Comparison of ENCODE assay signal across 18 cellular contexts in the genomic region with DNA sequence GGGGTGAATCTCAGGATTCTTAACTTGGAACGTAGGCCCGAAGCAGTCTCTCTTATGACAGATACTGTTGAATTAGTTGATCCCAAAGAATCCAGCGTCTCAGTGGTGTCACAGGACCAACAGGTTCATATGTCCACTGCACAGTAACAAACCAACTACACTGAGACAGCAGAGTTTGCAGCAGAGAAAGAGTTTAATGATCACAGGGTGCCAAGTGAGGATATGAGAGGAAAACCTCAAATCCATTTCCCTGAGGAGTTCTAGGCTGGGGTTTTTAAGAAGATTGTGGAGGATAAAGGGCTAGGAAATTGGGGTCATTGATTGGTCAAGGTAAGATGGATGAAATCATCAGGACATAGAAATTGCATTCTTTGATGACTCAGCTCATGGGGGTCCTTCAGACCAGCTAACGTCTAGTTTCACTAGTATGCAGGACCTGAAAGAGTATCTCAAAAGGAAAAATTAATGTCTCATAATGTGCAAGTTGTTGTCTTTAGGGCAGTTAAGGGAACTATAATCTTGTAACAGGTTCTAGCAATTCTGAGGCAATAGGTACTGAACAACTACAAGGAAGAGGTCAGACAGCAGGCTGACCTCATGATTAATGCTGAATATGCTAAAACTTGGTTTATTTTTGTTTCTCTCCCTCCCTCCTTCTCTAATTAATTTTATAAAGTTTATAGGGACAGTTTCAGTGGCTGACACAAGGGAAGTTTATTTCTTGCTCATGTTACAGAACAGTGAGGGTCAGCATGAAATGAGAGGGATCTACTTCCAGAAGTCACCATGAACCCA.
A peak's percentile ranks its signal among the peaks of the same experiment; 100 is the strongest.
DNase-seq lines count a peak whose midpoint lies in the region; ATAC-seq and TF ChIP-seq lines count a peak whose summit lies in the region.
"Had no signal": no experiment of that assay in that cellular context is flagged by ENCODE, and none has a peak within 500 bp of the region (broad histone marks: within the 10 kb centered on the region; RNA-seq: fewer than 3 reads in every experiment).

No MANE protein-coding gene starts in this region.

- no peaks in the 10 kb centered on the region for H3F3A ChIP-seq in PC-9 (ENCODE audit: insufficient read depth, low read depth)

- no peak for TF ChIP-seq CTCF in HCT116 (IDR thresholded peaks at IDR 0.05 in 2 of 3, conservative IDR thresholded peaks at IDR 0.05 in 1 of 3; ENCODE audit: borderline replicate concordance in 1 of 3, insufficient read depth in 1 of 3, low read depth in 2 of 3, low read length in 2 of 3)
- TF ChIP-seq CTCF in PC-9 (conservative IDR thresholded peaks at IDR 0.05) = no peak
- no peak for TF ChIP-seq CTCF in neutrophil (IDR thresholded peaks at IDR 0.05)

- no peak overlapping the region for H3K4me3 Mint-ChIP-seq in activated T-helper 2 cell treated with anti-CD3 and anti-CD28 coated beads, Interferon-gamma antibody, Interleukin-2, Interleukin-4, amounts not matched to agents 10 μg/mL and 5 μg/mL and 100 μg/mL, durations not matched to agents 14 hours and 24 hours and 36 hours (ENCODE audit: low read depth)
- H3K4me3 Mint-ChIP-seq: CD14-positive monocyte; CD4-positive, alpha-beta memory T cell; H9 had no signal

- H3K36me3 Mint-ChIP-seq in activated T-helper 2 cell treated with anti-CD3 and anti-CD28 coated beads, Interferon-gamma antibody, Interleukin-2, Interleukin-4, amounts not matched to agents 10 μg/mL and 5 μg/mL and 100 μg/mL, durations not matched to agents 14 hours and 24 hours and 36 hours (ENCODE audit: low read depth) = no peaks in the 10 kb centered on the region
- H3K36me3 Mint-ChIP-seq: CD14-positive monocyte; CD4-positive, alpha-beta memory T cell had no signal

- intact Hi-C loops in HCT116 (cut with micrococcal nuclease) (no loop called here), PC-9 (cut with micrococcal nuclease; ENCODE audit: unreplicated experiment) (no loop called here)
- intact Hi-C loops in activated T-helper 2 cell treated with anti-CD3 and anti-CD28 coated beads, Interferon-gamma antibody, Interleukin-2, Interleukin-4, amounts not matched to agents 10 μg/mL and 5 μg/mL and 100 μg/mL, durations not matched to agents 14 hours and 24 hours and 36 hours (cut with micrococcal nuclease) = no loop called here

- H3K9me3 Mint-ChIP-seq in activated T-helper 2 cell treated with anti-CD3 and anti-CD28 coated beads, Interferon-gamma antibody, Interleukin-2, Interleukin-4, amounts not matched to agents 10 μg/mL and 5 μg/mL and 100 μg/mL, durations not matched to agents 14 hours and 24 hours and 36 hours = peaks cover 5% of the 10 kb centered on the region

- no peak for TF ChIP-seq POLR2A in HCT116 (IDR thresholded peaks at IDR 0.05; ENCODE audit: borderline replicate concordance, extremely low read depth, insufficient read depth, insufficient read length)

- H3K27me3 ChIP-seq in HCT116 (ENCODE audit: insufficient read depth, low read length) (no peaks in the 10 kb centered on the region), PC-9 (ENCODE audit: insufficient read depth, low read depth) (no peaks in the 10 kb centered on the region), neutrophil (no peaks in the 10 kb centered on the region), H7 (ENCODE audit: control insufficient read depth, insufficient read depth, low read length) (no peaks in the 10 kb centered on the region)
- H3K27me3 ChIP-seq: BLaER1 had no signal

- H2AFZ ChIP-seq in HCT116 (ENCODE audit: low read depth, low read length, poor library complexity, severe bottlenecking) = no peak overlapping the region
- no peak overlapping the region for H2AFZ ChIP-seq in PC-9

- H3K4me2 ChIP-seq in HCT116 (ENCODE audit: low read length) (no peak overlapping the region), PC-9 (no peak overlapping the region)
- H3K4me2 ChIP-seq: BLaER1 had no signal

- H3K27ac ChIP-seq in HCT116 (ENCODE audit: low read depth, low read length) (no peak overlapping the region), PC-9 (0 out of 2 replicates have a peak overlapping the region, but pooled peaks have one; percentile 23), neutrophil (peak overlapping the region; percentile 51)
- H3K27ac ChIP-seq: BLaER1, HL-60 had no signal

- H3K36me3 ChIP-seq in HCT116 (ENCODE audit: control insufficient read depth in 1 of 2, insufficient read depth in 2 of 2, low read length in 2 of 2) (no peaks in the 10 kb centered on the region), PC-9 (ENCODE audit: low read depth) (no peaks in the 10 kb centered on the region), neutrophil (no peaks in the 10 kb centered on the region), H7 (replicated peaks; ENCODE audit: control insufficient read depth, insufficient read depth, low read length) (no peaks in the 10 kb centered on the region)
- H3K36me3 ChIP-seq: BLaER1 had no signal

- no peak overlapping the region for H3K9ac ChIP-seq in HCT116 (ENCODE audit: low read length)
- H3K9ac ChIP-seq: BLaER1 had no signal

- H3K79me2 ChIP-seq in HCT116 (ENCODE audit: insufficient read depth, low read length) (no peaks in the 10 kb centered on the region), PC-9 (ENCODE audit: low read depth) (no peaks in the 10 kb centered on the region)

- H3K4me3 ChIP-seq in HCT116 (replicated peaks in 1 of 2; ENCODE audit: low read depth in 1 of 2, low read length in 2 of 2) (no peak overlapping the region), PC-9 (no peak overlapping the region), neutrophil (ENCODE audit: low read depth in 1 of 2, low read length in 1 of 2) (no peak overlapping the region), H7 (ENCODE audit: insufficient read depth, low read depth, low read length) (no peak overlapping the region)
- H3K4me3 ChIP-seq: BLaER1, GM12878 had no signal

- RAD21 ChIA-PET in HCT116 (lab: Charles Lee; ENCODE audit: low non-redundant PET in 1 of 2, low total read pairs in 2 of 2, uncharacterized antibody in 2 of 2, unreplicated experiment in 2 of 2) = no interaction called here

- H3K4me1 ChIP-seq in HCT116 (ENCODE audit: control insufficient read depth in 1 of 2, insufficient read depth in 2 of 2, low read length in 2 of 2) (no peaks in the 10 kb centered on the region), PC-9 (replicated peaks; ENCODE audit: insufficient read depth) (no peaks in the 10 kb centered on the region), neutrophil (ENCODE audit: control insufficient read depth in 1 of 2, insufficient read depth in 1 of 2, low read depth in 1 of 2, low read length in 1 of 2) (peaks cover 44 to 51% of the 10 kb centered on the region in 2 experiments)
- H3K4me1 ChIP-seq: BLaER1 had no signal

- ATAC-seq in HCT116 = no peak
- ATAC-seq: GM12878 had no signal

- BruUV-seq in HCT116 (replicated peaks; lab: Mats Ljungman, UMichigan) = no TSS peak
- no TSS peak for BruUV-seq in PC-9 (replicated peaks; lab: Mats Ljungman, UMichigan)

- no peaks in the 10 kb centered on the region for H3K27me3 Mint-ChIP-seq in activated T-helper 2 cell treated with anti-CD3 and anti-CD28 coated beads, Interferon-gamma antibody, Interleukin-2, Interleukin-4, amounts not matched to agents 10 μg/mL and 5 μg/mL and 100 μg/mL, durations not matched to agents 14 hours and 24 hours and 36 hours (ENCODE audit: low read depth)

- POLR2A ChIA-PET in HCT116 (lab: Charles Lee) = no interaction called here
- POLR2A ChIA-PET in PC-9 (lab: Charles Lee; ENCODE audit: unreplicated experiment) = no interaction called here

- CTCF ChIA-PET in HCT116 (lab: Charles Lee) (no interaction called here), PC-9 (lab: Charles Lee) (no interaction called here)

- H4K20me1 ChIP-seq in HCT116 (ENCODE audit: insufficient read depth) = no peaks in the 10 kb centered on the region
- H4K20me1 ChIP-seq in PC-9 (ENCODE audit: insufficient read depth) = no peaks in the 10 kb centered on the region
- H4K20me1 ChIP-seq: BLaER1 had no signal

- DNase-seq in HCT116 (ENCODE audit: low read depth, low spot score) = no peak
- DNase-seq in PC-9 = no peak
- no peak for DNase-seq in H7
- no peak for DNase-seq in A172 (ENCODE audit: low spot score)
- no peak for DNase-seq in activated T-helper 2 cell treated with anti-CD3 and anti-CD28 coated beads, Interferon-gamma antibody, Interleukin-2, Interleukin-4, amounts not matched to agents 10 μg/mL and 5 μg/mL and 100 μg/mL, durations not matched to agents 14 hours and 24 hours and 36 hours (ENCODE audit: low spot score)
- DNase-seq: Calu3; CD4-positive, alpha-beta memory T cell; DND-41; EL; GOT3; H9; IMR-90; KBM-7 had no signal

- no peak for TF ChIP-seq RAD21 in HCT116 (IDR thresholded peaks at IDR 0.05; ENCODE audit: low read depth)

- H3K9me3 ChIP-seq in HCT116 (ENCODE audit: control insufficient read depth in 1 of 2, insufficient read depth in 1 of 2, low read depth in 1 of 2, low read length in 2 of 2) (0 out of 4 replicates have a peak, but pooled peaks cover 0 to 9% of the 10 kb centered on the region in 2 experiments), PC-9 (ENCODE audit: insufficient read depth, low read depth) (peaks cover 4% of the 10 kb centered on the region; the same call in 1 of the 2 replicates), neutrophil (no peaks in the 10 kb centered on the region)

- H3K9me2 ChIP-seq in HCT116 (ENCODE audit: insufficient read depth) (no peaks in the 10 kb centered on the region), PC-9 (ENCODE audit: insufficient read depth) (no peaks in the 10 kb centered on the region)

- H3K4me1 Mint-ChIP-seq in activated T-helper 2 cell treated with anti-CD3 and anti-CD28 coated beads, Interferon-gamma antibody, Interleukin-2, Interleukin-4, amounts not matched to agents 10 μg/mL and 5 μg/mL and 100 μg/mL, durations not matched to agents 14 hours and 24 hours and 36 hours (ENCODE audit: low read depth) = no peaks in the 10 kb centered on the region
- H3K4me1 Mint-ChIP-seq: CD4-positive, alpha-beta memory T cell had no signal

- no peak overlapping the region for H3K27ac Mint-ChIP-seq in activated T-helper 2 cell treated with anti-CD3 and anti-CD28 coated beads, Interferon-gamma antibody, Interleukin-2, Interleukin-4, amounts not matched to agents 10 μg/mL and 5 μg/mL and 100 μg/mL, durations not matched to agents 14 hours and 24 hours and 36 hours
- H3K27ac Mint-ChIP-seq: CD4-positive, alpha-beta memory T cell had no signal

TF ChIP-seq in HCT116, 20 proteins besides CTCF, POLR2A, EP300 and RAD21 (continues in another document):
- TF ChIP-seq ATF3 (IDR thresholded peaks at IDR 0.05) (no peak), EGR1 (IDR thresholded peaks at IDR 0.05; ENCODE audit: low read depth) (no peak), ZFX (IDR thresholded peaks at IDR 0.05) (no peak), SP1 (IDR thresholded peaks at IDR 0.05; ENCODE audit: low read depth) (no peak), CEBPB (IDR thresholded peaks at IDR 0.05; ENCODE audit: low read depth) (no peak), MAX (IDR thresholded peaks at IDR 0.05) (no peak), CBX3 (IDR thresholded peaks at IDR 0.05; ENCODE audit: low read depth) (peak; percentile 51; the same call in 1 of the 2 replicates)
